8 cellular contexts compared by ENCODE assay signal in genomic region chr12:121889267-121889624, GRCh38. TPM values are rescaled to one million over a fixed set of nuclear protein-coding genes. Genes with fewer than 3 reads are reported as not detected.
DNase-seq lines count a peak whose midpoint lies in the region; ATAC-seq and TF ChIP-seq lines count a peak whose summit lies in the region.

No MANE protein-coding gene starts in this region.

- H3K27me3 ChIP-seq in gastrocnemius medialis = no peaks in the 10 kb centered on the region

- H3K27me3 Mint-ChIP-seq in T-helper 17 cell = no peaks in the 10 kb centered on the region

- H3K27ac ChIP-seq in gastrocnemius medialis = peak overlapping the region; percentile 94 to 99 (median 96)

- H3K27ac Mint-ChIP-seq in T-helper 17 cell = peak overlapping the region; percentile 98

- H3K4me1 ChIP-seq in gastrocnemius medialis = peaks cover 19 to 24% of the 10 kb centered on the region in 2 donors

- TF ChIP-seq POLR2A in gastrocnemius medialis (IDR thresholded peaks at IDR 0.05) = no peak

- H3K4me3 ChIP-seq in GM08714 (ENCODE audit: low read length) = peak overlapping the region; percentile 98
- peak overlapping the region; percentile 77 to 84 for H3K4me3 ChIP-seq in foreskin fibroblast (ENCODE audit: low read depth in 1 of 2, low read length in 2 of 2)
- peak overlapping the region; percentile 84 to 99 (median 92) for H3K4me3 ChIP-seq in gastrocnemius medialis

- TF ChIP-seq CTCF in foreskin fibroblast (IDR thresholded peaks at IDR 0.05; ENCODE audit: low read depth, low read length) (no peak), gastrocnemius medialis (IDR thresholded peaks at IDR 0.05 in 4 of 5, conservative IDR thresholded peaks at IDR 0.05 in 1 of 5) (no peak)

- in situ Hi-C loops in gastrocnemius medialis (cut with MboI; ENCODE audit: low sequenced_read_pairs in 4 of 4) = loop anchor here in 3 of 4 donors (5.0 to 10.0 kb wide), 3 partner anchors 94 to 197 kb away; partner anchors contain the start of gene RHOF (in 3 of the 3)

- peaks cover 0 to 14% of the 10 kb centered on the region in 2 donors for H3K36me3 ChIP-seq in gastrocnemius medialis

- no peak for ATAC-seq in T-helper 17 cell
- no peak for ATAC-seq in gastrocnemius medialis
- ATAC-seq in GM21825 (IDR thresholded peaks at IDR 0.05; ENCODE audit: unreplicated experiment) = no peak

- peaks cover 31% of the 10 kb centered on the region for H3K4me1 Mint-ChIP-seq in T-helper 17 cell

- DNase-seq in T-helper 17 cell (no peak), foreskin fibroblast (peak in 1 of 2 donors; percentile 13), gastrocnemius medialis (no peak), mucosa of gallbladder (ENCODE audit: low spot score) (no peak), CD1c-positive myeloid dendritic cell (ENCODE audit: extremely low spot score) (no peak), NCI-H524 (lab: John Stamatoyannopoulos, UW) (no peak)

- H3K4me3 Mint-ChIP-seq in T-helper 17 cell = peak overlapping the region; percentile 99

- H3K9me3 ChIP-seq in T-helper 17 cell (ENCODE audit: control insufficient read depth, low read length, poor library complexity, severe bottlenecking) = no peaks in the 10 kb centered on the region
- H3K9me3 ChIP-seq in gastrocnemius medialis = no peaks in the 10 kb centered on the region

- peaks cover 2% of the 10 kb centered on the region for H3K36me3 Mint-ChIP-seq in T-helper 17 cell (ENCODE audit: low read depth)

- intact Hi-C loops in gastrocnemius medialis (cut with DNase I; ENCODE audit: low total_unique reads) = loop anchor here (2.0 to 5.0 kb wide), 3 partner anchors 30 to 202 kb away; partner anchors contain the start of genes HPD and TMEM120B

RNA-seq across cellular contexts. Expression of gene PSMD9, which starts 0.7 kb away (rescaled TPM):
- total RNA-seq in T-helper 17 cell = 10 to 100 TPM; 40.5 to 51.3 TPM
- total RNA-seq in gastrocnemius medialis = 10 to 100 TPM; 16.5 to 84.9 (median 47.0) TPM
- 48.8 TPM for total RNA-seq in mucosa of gallbladder

RNA-seq across cellular contexts. Expression of gene CFAP251, which starts 29.1 kb away (rescaled TPM):
- total RNA-seq in T-helper 17 cell (1 to 10 TPM in 1 of 2 donors, under 1 TPM in 1; 0.97 to 1.1 TPM), gastrocnemius medialis (1 to 10 TPM in 1 of 4 donors, under 1 TPM in 3; 0.49 to 4.9 (median 0.61) TPM), mucosa of gallbladder (7.0 TPM)

RNA-seq across cellular contexts. Expression of gene HPD, which starts 30.6 kb away (rescaled TPM):
- not detected for total RNA-seq in T-helper 17 cell
- total RNA-seq in gastrocnemius medialis = 1 to 10 TPM in 3 of 4 donors, not detected in 1; 2.0 to 5.0 (median 2.0) TPM
- total RNA-seq in mucosa of gallbladder = 2.8 TPM
